ENCODE assay signal across 1 cellular context in the genomic region with DNA sequence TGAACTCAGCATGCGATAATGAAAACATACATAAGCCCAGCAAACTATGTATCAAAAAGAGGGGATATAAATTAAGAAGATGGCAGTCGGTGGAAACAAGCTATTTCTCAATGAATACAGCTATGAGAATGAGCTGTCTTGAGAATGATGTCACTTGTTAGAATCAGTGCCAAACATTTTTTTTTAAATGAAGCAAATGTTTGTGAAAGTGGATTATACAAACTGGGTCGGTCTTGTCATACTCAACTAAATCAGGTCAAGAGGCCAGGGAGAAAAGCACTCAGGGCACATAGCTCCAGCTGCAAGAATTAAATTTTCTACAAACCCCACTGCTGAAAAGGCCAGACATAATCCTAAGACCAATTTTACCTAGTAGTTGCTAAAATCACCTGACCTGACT.
TF ChIP-seq lines count a peak whose summit lies in the region.

No MANE protein-coding gene starts in this region.

TF ChIP-seq in IMR-90, 13 proteins besides CTCF, POLR2A, EP300 and RAD21:
- TF ChIP-seq MXI1 (IDR thresholded peaks at IDR 0.05; ENCODE audit: borderline replicate concordance, low read depth, low read length) (no peak), NFE2L2 (IDR thresholded peaks at IDR 0.05; ENCODE audit: low read depth, low read length) (no peak), RCOR1 (IDR thresholded peaks at IDR 0.05; ENCODE audit: insufficient replicate concordance, low read length) (no peak), MAFK (IDR thresholded peaks at IDR 0.05; ENCODE audit: low read depth, low read length) (no peak), FOS (IDR thresholded peaks at IDR 0.05; ENCODE audit: low read depth, low read length) (no peak), BHLHE40 (IDR thresholded peaks at IDR 0.05; ENCODE audit: low read depth, low read length) (no peak), CEBPB (IDR thresholded peaks at IDR 0.05; ENCODE audit: low read depth, low read length) (no peak), MAZ (IDR thresholded peaks at IDR 0.05; ENCODE audit: borderline replicate concordance, low read depth, low read length) (no peak), CHD1 (IDR thresholded peaks at IDR 0.05; ENCODE audit: low read depth, low read length) (no peak), SMC3 (IDR thresholded peaks at IDR 0.05; ENCODE audit: low read depth, low read length) (no peak), RFX5 (IDR thresholded peaks at IDR 0.05; ENCODE audit: low read depth, low read length) (no peak)
- TF ChIP-seq, protein P1, sequence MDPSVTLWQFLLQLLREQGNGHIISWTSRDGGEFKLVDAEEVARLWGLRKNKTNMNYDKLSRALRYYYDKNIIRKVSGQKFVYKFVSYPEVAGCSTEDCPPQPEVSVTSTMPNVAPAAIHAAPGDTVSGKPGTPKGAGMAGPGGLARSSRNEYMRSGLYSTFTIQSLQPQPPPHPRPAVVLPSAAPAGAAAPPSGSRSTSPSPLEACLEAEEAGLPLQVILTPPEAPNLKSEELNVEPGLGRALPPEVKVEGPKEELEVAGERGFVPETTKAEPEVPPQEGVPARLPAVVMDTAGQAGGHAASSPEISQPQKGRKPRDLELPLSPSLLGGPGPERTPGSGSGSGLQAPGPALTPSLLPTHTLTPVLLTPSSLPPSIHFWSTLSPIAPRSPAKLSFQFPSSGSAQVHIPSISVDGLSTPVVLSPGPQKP (IDR thresholded peaks at IDR 0.05; ENCODE audit: borderline replicate concordance, low read depth, low read length) = no peak
- TF ChIP-seq, protein P2, sequence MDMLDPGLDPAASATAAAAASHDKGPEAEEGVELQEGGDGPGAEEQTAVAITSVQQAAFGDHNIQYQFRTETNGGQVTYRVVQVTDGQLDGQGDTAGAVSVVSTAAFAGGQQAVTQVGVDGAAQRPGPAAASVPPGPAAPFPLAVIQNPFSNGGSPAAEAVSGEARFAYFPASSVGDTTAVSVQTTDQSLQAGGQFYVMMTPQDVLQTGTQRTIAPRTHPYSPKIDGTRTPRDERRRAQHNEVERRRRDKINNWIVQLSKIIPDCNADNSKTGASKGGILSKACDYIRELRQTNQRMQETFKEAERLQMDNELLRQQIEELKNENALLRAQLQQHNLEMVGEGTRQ (IDR thresholded peaks at IDR 0.05; ENCODE audit: low read depth, low read length) = no peak
